Comparison of ENCODE assay signal across 1 cellular context in genomic region chr1:16999863-17000262, GRCh38.
TF ChIP-seq lines count a peak whose summit lies in the region.

No MANE protein-coding gene starts in this region.

TF ChIP-seq in WTC11, 78 proteins besides CTCF, POLR2A, EP300 and RAD21 (continued from another document):
- TF ChIP-seq ZNF281 (CRISPR knock-in tag; IDR thresholded peaks at IDR 0.05) = no peak
- TF ChIP-seq PREB (CRISPR knock-in tag; IDR thresholded peaks at IDR 0.05; ENCODE audit: borderline replicate concordance) = no peak
- TF ChIP-seq KAT7 (CRISPR knock-in tag; IDR thresholded peaks at IDR 0.05; ENCODE audit: borderline replicate concordance) = no peak
- TF ChIP-seq ZNF317 (CRISPR knock-in tag; IDR thresholded peaks at IDR 0.05; ENCODE audit: borderline replicate concordance, low read depth) = no peak
- TF ChIP-seq ZNF219 (CRISPR knock-in tag; IDR thresholded peaks at IDR 0.05; ENCODE audit: borderline replicate concordance) = no peak
- no peak for TF ChIP-seq TEAD1 (CRISPR knock-in tag; IDR thresholded peaks at IDR 0.05)
- no peak for TF ChIP-seq USF2 (CRISPR knock-in tag; IDR thresholded peaks at IDR 0.05)
- TF ChIP-seq ZNF532 (CRISPR knock-in tag; IDR thresholded peaks at IDR 0.05; ENCODE audit: borderline replicate concordance) = no peak
- TF ChIP-seq ZNF512 (CRISPR knock-in tag; IDR thresholded peaks at IDR 0.05; ENCODE audit: borderline replicate concordance) = no peak
- no peak for TF ChIP-seq ERG (CRISPR knock-in tag; IDR thresholded peaks at IDR 0.05)
